In genomic region chr3:41162981-41163380, GRCh38 we compare ENCODE assay signal across 26 cellular contexts.
"Had no signal": no experiment of that assay in that cellular context is flagged by ENCODE, and none has a peak within 500 bp of the region (broad histone marks: within the 10 kb centered on the region; RNA-seq: fewer than 3 reads in every experiment).

No MANE protein-coding gene starts in this region.

- H3K4me1 ChIP-seq: adrenal gland had no signal

- H3K4me3 Mint-ChIP-seq: activated CD8-positive, alpha-beta T cell treated with anti-CD3 and anti-CD28 coated beads, Interleukin-2, amount 10 ng/mL, durations not matched to agents 7 days and 5 days; activated naive CD8-positive, alpha-beta T cell treated with anti-CD3 and anti-CD28 coated beads, Interleukin-2, amount 10 ng/mL, durations not matched to agents 7 days and 5 days; WTC11 had no signal

- H3K9me3 ChIP-seq: adrenal gland, MG63, Peyer's patch, SJCRH30 had no signal

- H3K36me3 ChIP-seq: adrenal gland, MG63, Peyer's patch, SJCRH30 had no signal

- DNase-seq: activated CD4-positive, alpha-beta T cell treated with anti-CD3 and anti-CD28 coated beads for 48 hours; activated CD4-positive, alpha-beta T cell treated with anti-CD3 and anti-CD28 coated beads, Interleukin-2, amount 50 U/mL, for 4 hours; activated CD4-positive, CD25-positive, alpha-beta regulatory T cell treated with anti-CD3 and anti-CD28 coated beads, Interleukin-2, amount 50 U/mL, for 72 hours; activated CD8-positive, alpha-beta memory T cell treated with anti-CD3 and anti-CD28 coated beads, Interleukin-2, amount 50 U/mL, for 48 hours; activated CD8-positive, alpha-beta T cell treated with anti-CD3 and anti-CD28 coated beads, Interleukin-2, amount 10 ng/mL, durations not matched to agents 7 days and 5 days; activated naive CD4-positive, alpha-beta T cell treated with anti-CD3 and anti-CD28 coated beads, Interleukin-2, amount 50 U/mL, for 16 hours; activated naive CD8-positive, alpha-beta T cell treated with anti-CD3 and anti-CD28 coated beads, Interleukin-2, amount 10 ng/mL, durations not matched to agents 7 days and 5 days; activated T-cell treated with anti-CD3 and anti-CD28 coated beads, Interleukin-2, amount 50 U/mL, for 1 hour; adrenal gland; anterior cingulate cortex; caudate nucleus; MG63; NCI-H1092 treated with DMSO at 0.1 percent for 48 hours; NCI-H1436; NCI-H1694 treated with DMSO at 0.1 percent for 48 hours; NCI-H2029 treated with DMSO at 0.1 percent for 48 hours; NCI-H446; NCI-H524; Peyer's patch; Right ventricle myocardium superior; SW 1271 had no signal

- H3K27me3 ChIP-seq: adrenal gland, MG63, Peyer's patch, SJCRH30 had no signal

- ATAC-seq: activated CD8-positive, alpha-beta T cell treated with anti-CD3 and anti-CD28 coated beads, Interleukin-2, amount 10 ng/mL, durations not matched to agents 7 days and 5 days; SK-N-SH treated with all-trans-retinoic acid at 6 μM for 48 hours; WTC11 had no signal

- H3K36me3 Mint-ChIP-seq: activated naive CD8-positive, alpha-beta T cell treated with anti-CD3 and anti-CD28 coated beads, Interleukin-2, amount 10 ng/mL, durations not matched to agents 7 days and 5 days; WTC11 had no signal

- H3K4me3 ChIP-seq: adrenal gland, MG63, Peyer's patch, SJCRH30 had no signal

- H3K27ac Mint-ChIP-seq: activated CD8-positive, alpha-beta T cell treated with anti-CD3 and anti-CD28 coated beads, Interleukin-2, amount 10 ng/mL, durations not matched to agents 7 days and 5 days; activated naive CD8-positive, alpha-beta T cell treated with anti-CD3 and anti-CD28 coated beads, Interleukin-2, amount 10 ng/mL, durations not matched to agents 7 days and 5 days; WTC11 had no signal

- H3K27ac ChIP-seq: adrenal gland, KMS-11, Peyer's patch, RWPE1, SJCRH30 had no signal

- H3K9me3 Mint-ChIP-seq: activated naive CD8-positive, alpha-beta T cell treated with anti-CD3 and anti-CD28 coated beads, Interleukin-2, amount 10 ng/mL, durations not matched to agents 7 days and 5 days had no signal
